ENCODE assay signal across 12 cellular contexts in the genomic region with DNA sequence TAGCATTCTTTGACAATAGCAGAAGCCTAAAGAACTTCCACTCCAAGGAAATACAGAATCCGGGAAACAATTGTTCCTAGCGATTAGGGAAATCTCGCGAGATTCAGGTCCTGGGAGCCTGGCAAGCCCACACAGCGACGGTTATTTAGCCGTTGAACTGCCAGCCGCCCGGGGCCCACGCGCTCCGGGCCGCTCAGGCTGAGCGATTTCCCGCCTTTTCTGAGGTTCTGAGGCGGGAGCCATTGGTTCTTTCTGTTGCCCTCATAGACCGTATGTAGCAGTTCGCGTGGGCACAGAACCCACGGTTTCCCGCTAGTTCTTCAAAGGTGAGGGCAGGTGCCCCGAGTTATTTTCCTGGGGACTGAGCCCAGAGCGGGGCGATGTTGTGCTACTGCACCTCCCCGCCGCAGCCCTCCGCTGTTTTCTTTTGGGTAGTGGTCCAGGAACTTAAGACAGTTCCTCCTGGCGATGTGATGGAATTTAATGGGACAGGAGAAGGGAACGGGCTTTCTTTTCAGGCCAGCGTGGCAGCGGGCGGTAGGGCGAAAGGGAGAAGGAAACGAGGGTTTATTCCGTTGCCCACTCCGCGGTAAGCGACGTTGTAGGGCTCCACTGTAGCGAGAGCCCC. TPM values are rescaled to one million over a fixed set of nuclear protein-coding genes. Genes with fewer than 3 reads are reported as not detected.
A peak's percentile ranks its signal among the peaks of the same experiment; 100 is the strongest.
DNase-seq lines count a peak whose midpoint lies in the region; TF ChIP-seq lines count a peak whose summit lies in the region.
"Had no signal": no experiment of that assay in that cellular context is flagged by ENCODE, and none has a peak within 500 bp of the region (broad histone marks: within the 10 kb centered on the region; RNA-seq: fewer than 3 reads in every experiment).

A gene with protein sequence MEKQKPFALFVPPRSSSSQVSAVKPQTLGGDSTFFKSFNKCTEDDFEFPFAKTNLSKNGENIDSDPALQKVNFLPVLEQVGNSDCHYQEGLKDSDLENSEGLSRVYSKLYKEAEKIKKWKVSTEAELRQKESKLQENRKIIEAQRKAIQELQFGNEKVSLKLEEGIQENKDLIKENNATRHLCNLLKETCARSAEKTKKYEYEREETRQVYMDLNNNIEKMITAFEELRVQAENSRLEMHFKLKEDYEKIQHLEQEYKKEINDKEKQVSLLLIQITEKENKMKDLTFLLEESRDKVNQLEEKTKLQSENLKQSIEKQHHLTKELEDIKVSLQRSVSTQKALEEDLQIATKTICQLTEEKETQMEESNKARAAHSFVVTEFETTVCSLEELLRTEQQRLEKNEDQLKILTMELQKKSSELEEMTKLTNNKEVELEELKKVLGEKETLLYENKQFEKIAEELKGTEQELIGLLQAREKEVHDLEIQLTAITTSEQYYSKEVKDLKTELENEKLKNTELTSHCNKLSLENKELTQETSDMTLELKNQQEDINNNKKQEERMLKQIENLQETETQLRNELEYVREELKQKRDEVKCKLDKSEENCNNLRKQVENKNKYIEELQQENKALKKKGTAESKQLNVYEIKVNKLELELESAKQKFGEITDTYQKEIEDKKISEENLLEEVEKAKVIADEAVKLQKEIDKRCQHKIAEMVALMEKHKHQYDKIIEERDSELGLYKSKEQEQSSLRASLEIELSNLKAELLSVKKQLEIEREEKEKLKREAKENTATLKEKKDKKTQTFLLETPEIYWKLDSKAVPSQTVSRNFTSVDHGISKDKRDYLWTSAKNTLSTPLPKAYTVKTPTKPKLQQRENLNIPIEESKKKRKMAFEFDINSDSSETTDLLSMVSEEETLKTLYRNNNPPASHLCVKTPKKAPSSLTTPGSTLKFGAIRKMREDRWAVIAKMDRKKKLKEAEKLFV (plus strand): TSS at position 171 of the 628 bp plus-strand sequence. CDS start 602 bp downstream, outside the sequence.

- H3K9me3 Mint-ChIP-seq in CD4-positive, alpha-beta memory T cell: peaks cover 0 to 6% (median 0%) of the 10 kb centered on the region in 8 donors
- H3K9me3 Mint-ChIP-seq in H9 (no peaks in the 10 kb centered on the region), chondrocyte (ENCODE audit: low read depth) (no peaks in the 10 kb centered on the region)
- H3K9me3 Mint-ChIP-seq: dendritic cell treated with granulocyte-macrophage colony-stimulating factor and Interleukin-4, amounts not matched to agents 40 ng/mL and 50 ng/mL, for 4 days had no signal

- H3K9me3 ChIP-seq in CD4-positive, alpha-beta memory T cell (ENCODE audit: control insufficient read depth in 1 of 2, low read length in 2 of 2): no peaks in the 10 kb centered on the region
- no peaks in the 10 kb centered on the region for H3K9me3 ChIP-seq in H9 (ENCODE audit: control insufficient read depth, low read depth, low read length)
- H3K9me3 ChIP-seq in neuron (ENCODE audit: low read length): no peaks in the 10 kb centered on the region
- H3K9me3 ChIP-seq in right atrium auricular region: peaks cover 0 to 7% of the 10 kb centered on the region in 2 donors

- H3K36me3 Mint-ChIP-seq in CD4-positive, alpha-beta memory T cell: no peaks in the 10 kb centered on the region
- H3K36me3 Mint-ChIP-seq in H9 (ENCODE audit: insufficient read depth in 1 of 3, low read depth in 3 of 3): no peaks in the 10 kb centered on the region; a peak in 1 of 7 replicates
- no peaks in the 10 kb centered on the region for H3K36me3 Mint-ChIP-seq in chondrocyte (ENCODE audit: low read depth)

- H2BK5ac ChIP-seq in H9 (ENCODE audit: insufficient read length, low read length): no peak within 1 kb of the TSS

- H3K36me3 ChIP-seq in CD4-positive, alpha-beta memory T cell (ENCODE audit: insufficient read depth, low read length): no peaks in the 10 kb centered on the region
- H3K36me3 ChIP-seq in neuron (ENCODE audit: insufficient read depth, low read length) (no peaks in the 10 kb centered on the region), right atrium auricular region (no peaks in the 10 kb centered on the region)

- H3K4me3 ChIP-seq in CD4-positive, alpha-beta memory T cell (ENCODE audit: low read length in 2 of 2): no peak within 1 kb of the TSS
- H3K4me3 ChIP-seq in neuron (ENCODE audit: low read length) (no peak within 1 kb of the TSS), right atrium auricular region (no peak within 1 kb of the TSS)

- no peak within 1 kb of the TSS for H3K23ac ChIP-seq in H9 (ENCODE audit: insufficient read length, low read depth, low read length)

- no peak within 1 kb of the TSS for H3K14ac ChIP-seq in H9 (ENCODE audit: insufficient read depth, low read length)

- TF ChIP-seq CTCF in H9 (conservative IDR thresholded peaks at IDR 0.05) (no peak), chondrocyte (IDR thresholded peaks at IDR 0.05) (no peak), right atrium auricular region (IDR thresholded peaks at IDR 0.05) (no peak)

- H3K4ac ChIP-seq in H9 (ENCODE audit: low read depth, low read length): no peak within 1 kb of the TSS

- H3K4me1 Mint-ChIP-seq in CD4-positive, alpha-beta memory T cell: peaks cover 4 to 10% (median 6%) of the 10 kb centered on the region in 4 donors
- H3K4me1 Mint-ChIP-seq in H9 (no peaks in the 10 kb centered on the region; a peak in 1 of 4 replicates), chondrocyte (ENCODE audit: low read depth) (no peaks in the 10 kb centered on the region)

- H4K8ac ChIP-seq in H9 (replicated peaks; ENCODE audit: insufficient read length, low read depth, low read length): no peak within 1 kb of the TSS

- no peak within 1 kb of the TSS for H2AK5ac ChIP-seq in H9 (ENCODE audit: insufficient read length, low read length)

- H3K18ac ChIP-seq in H9 (ENCODE audit: insufficient read length, low read depth, low read length): no peak within 1 kb of the TSS

- no peak within 1 kb of the TSS for H2BK12ac ChIP-seq in H9 (ENCODE audit: insufficient read length, low read depth, low read length)

- POLR2A ChIA-PET in CD4-positive, alpha-beta memory T cell (lab: Charles Lee; ENCODE audit: partially characterized antibody): no interaction called here

- peaks cover 9% of the 10 kb centered on the region for H3K27me3 ChIP-seq in CD4-positive, alpha-beta memory T cell (ENCODE audit: insufficient read depth, low read length)
- H3K27me3 ChIP-seq in H9 (ENCODE audit: insufficient read depth, low read length) (no peaks in the 10 kb centered on the region), neuron (ENCODE audit: insufficient read depth, low read length) (no peaks in the 10 kb centered on the region), right atrium auricular region (peaks cover 0 to 6% of the 10 kb centered on the region in 2 donors)

- H3K4me2 ChIP-seq in H9 (ENCODE audit: insufficient read depth, insufficient read length, low read length): no peak within 1 kb of the TSS

- no peaks in the 10 kb centered on the region for H3K23me2 ChIP-seq in H9 (ENCODE audit: insufficient read length, low read depth, low read length, poor library complexity, severe bottlenecking)

- peak within 1 kb of the TSS; percentile 63 for H2AFZ ChIP-seq in H9 (ENCODE audit: low read length)
- H2AFZ ChIP-seq in neuron (ENCODE audit: low read depth, low read length): peak within 1 kb of the TSS; percentile 22

- H3K27me3 Mint-ChIP-seq in CD4-positive, alpha-beta memory T cell: peaks cover 30 to 32% of the 10 kb centered on the region in 2 donors
- H3K27me3 Mint-ChIP-seq in H9 (ENCODE audit: low read depth): peaks cover 23% of the 10 kb centered on the region
- H3K27me3 Mint-ChIP-seq in chondrocyte (ENCODE audit: low read depth): peaks cover 37% of the 10 kb centered on the region

- H3K27ac ChIP-seq in CD4-positive, alpha-beta memory T cell (ENCODE audit: low read depth, low read length): no peak within 1 kb of the TSS
- H3K27ac ChIP-seq in H9 (ENCODE audit: insufficient read length, low read depth, low read length) (no peak within 1 kb of the TSS), right atrium auricular region (no peak within 1 kb of the TSS)

- H3T11ph ChIP-seq in H9 (ENCODE audit: low read length): no peak within 1 kb of the TSS

- H4K5ac ChIP-seq in H9 (ENCODE audit: insufficient read length, low read depth, low read length): no peak within 1 kb of the TSS

- DNase-seq in CD4-positive, alpha-beta memory T cell: no peak
- DNase-seq in H9: peak; percentile 38
- DNase-seq in chondrocyte (ENCODE audit: low spot score): no peak
- DNase-seq in germinal center (ENCODE audit: low spot score): no peak
- no peak for DNase-seq in inferior parietal cortex (ENCODE audit: extremely low spot score)
- no peak for DNase-seq in right atrium auricular region (ENCODE audit: low spot score)
- DNase-seq: DMS153, glutamatergic neuron, midbrain, NCI-H187 had no signal

- intact Hi-C loops in CD4-positive, alpha-beta memory T cell (cut with micrococcal nuclease): no loop called here

- no peaks in the 10 kb centered on the region for H3K79me2 ChIP-seq in H9 (ENCODE audit: insufficient read depth, low read length)

- no peak within 1 kb of the TSS for H2BK120ac ChIP-seq in H9 (ENCODE audit: low read depth, low read length, poor library complexity, severe bottlenecking)

- H3K56ac ChIP-seq in H9 (ENCODE audit: insufficient read length, low read depth, low read length): no peak within 1 kb of the TSS

- WGBS in H9 (ENCODE audit: extremely low coverage, insufficient read length, low lambda C conversion rate): no CpG with 5 or more reads among the region's 40 CpGs

- no peaks in the 10 kb centered on the region for H4K20me1 ChIP-seq in H9 (ENCODE audit: control insufficient read depth, insufficient read depth, insufficient read length)

- H2BK15ac ChIP-seq in H9 (ENCODE audit: low read depth, low read length): no peak within 1 kb of the TSS

- H3K27ac Mint-ChIP-seq in CD4-positive, alpha-beta memory T cell: no peak within 1 kb of the TSS
- H3K27ac Mint-ChIP-seq in H9: no peak within 1 kb of the TSS; a peak in 1 of 7 replicates
- H3K27ac Mint-ChIP-seq in chondrocyte (ENCODE audit: unreplicated experiment): no peak within 1 kb of the TSS
- H3K27ac Mint-ChIP-seq: dendritic cell treated with granulocyte-macrophage colony-stimulating factor and Interleukin-4, amounts not matched to agents 40 ng/mL and 50 ng/mL, for 4 days had no signal

- H3K79me1 ChIP-seq in H9 (ENCODE audit: insufficient read depth, low read depth, low read length, poor library complexity, severe bottlenecking): no peaks in the 10 kb centered on the region

- no peak within 1 kb of the TSS for H3K9ac ChIP-seq in H9 (ENCODE audit: extremely low read depth, insufficient read length, low read length)

- H4K91ac ChIP-seq in H9 (ENCODE audit: insufficient read length, low read depth, low read length): no peak within 1 kb of the TSS

- CTCF ChIA-PET in CD4-positive, alpha-beta memory T cell (lab: Charles Lee; ENCODE audit: partially characterized antibody): no interaction called here

- no peak within 1 kb of the TSS for H2BK20ac ChIP-seq in H9 (ENCODE audit: low read depth, low read length, poor library complexity, severe bottlenecking)

- H3K4me1 ChIP-seq in CD4-positive, alpha-beta memory T cell (ENCODE audit: insufficient read depth, low read length): peaks cover 6% of the 10 kb centered on the region
- no peaks in the 10 kb centered on the region for H3K4me1 ChIP-seq in H9 (ENCODE audit: insufficient read depth, low read length)
- H3K4me1 ChIP-seq in neuron (ENCODE audit: insufficient read depth, low read length): no peaks in the 10 kb centered on the region
- H3K4me1 ChIP-seq in right atrium auricular region: peaks cover 0 to 7% of the 10 kb centered on the region in 2 donors

- peak within 1 kb of the TSS; percentile 17 to 81 (median 61) for H3K4me3 Mint-ChIP-seq in CD4-positive, alpha-beta memory T cell
- H3K4me3 Mint-ChIP-seq in H9 (peak within 1 kb of the TSS in 1 of 2 experiments; percentile 29; a peak in 2 of 5 replicates), chondrocyte (ENCODE audit: unreplicated experiment) (peak within 1 kb of the TSS; percentile 19)
- H3K4me3 Mint-ChIP-seq: dendritic cell treated with granulocyte-macrophage colony-stimulating factor and Interleukin-4, amounts not matched to agents 40 ng/mL and 50 ng/mL, for 4 days had no signal

RNA-seq across cellular contexts. Expression of the gene that starts here (rescaled TPM):
- not detected for total RNA-seq in CD4-positive, alpha-beta memory T cell
- polyA plus RNA-seq in CD4-positive, alpha-beta memory T cell: not detected
- not detected in 2 replicates for total RNA-seq in H9 (2021)
- total RNA-seq in chondrocyte: not detected in 3 replicates
- not detected for total RNA-seq in right atrium auricular region

Comparison
In these comparisons a context has a peak if more than half of its experiments do, and no peak if none do; other contexts are left out.
1. Peak in DNase-seq in H9; RNA of the gene not detected or under 1 TPM.